ENCODE assay signal across 1 cellular context in genomic region chr14:100155049-100155621, GRCh38.
TF ChIP-seq lines count a peak whose summit lies in the region.

No MANE protein-coding gene starts in this region.

TF ChIP-seq in SK-N-SH treated with all-trans-retinoic acid at 6 μM for 48 hours, 23 proteins besides CTCF, POLR2A, EP300 and RAD21 (continued from another document):
- TF ChIP-seq POU6F1 (CRISPR knock-in tag; IDR thresholded peaks at IDR 0.05; ENCODE audit: borderline replicate concordance, low read depth), result no peak
- TF ChIP-seq ZFP30 (CRISPR knock-in tag; IDR thresholded peaks at IDR 0.05), result no peak
